In the genomic region with DNA sequence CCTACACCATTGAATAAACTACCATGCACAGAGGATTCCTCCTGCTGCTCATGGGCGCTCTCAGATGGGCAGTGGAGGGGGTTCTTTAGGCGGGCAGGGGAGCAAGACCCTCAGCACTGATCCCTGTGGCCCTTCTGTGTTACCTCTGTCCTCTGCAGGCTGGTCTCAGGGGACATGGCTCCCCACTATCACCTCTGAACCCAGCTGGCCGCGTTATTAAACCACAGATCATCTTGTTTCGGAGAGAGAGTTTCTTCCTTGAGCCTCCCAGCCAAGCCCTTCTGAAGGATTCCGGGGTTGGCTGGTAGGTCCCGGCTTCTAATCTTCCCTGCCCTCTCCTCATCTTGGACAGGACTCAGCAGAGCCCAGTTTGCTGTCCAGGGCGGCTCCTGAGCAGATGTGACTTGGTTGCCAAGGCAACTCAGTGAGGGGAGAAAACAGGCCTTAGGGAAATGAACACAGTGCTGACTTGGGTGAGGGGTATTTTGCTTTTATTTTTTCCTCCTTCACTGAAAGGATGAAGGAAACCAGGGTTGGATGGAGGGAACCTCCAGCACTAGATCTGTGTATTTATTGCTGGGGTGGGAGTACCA, we compare ENCODE assay signal across 18 cellular contexts. TPM values are rescaled to one million over a fixed set of nuclear protein-coding genes. Genes with fewer than 3 reads are reported as not detected.
A peak's percentile ranks its signal among the peaks of the same experiment; 100 is the strongest.
DNase-seq lines count a peak whose midpoint lies in the region; ATAC-seq and TF ChIP-seq lines count a peak whose summit lies in the region.
"Had no signal": no experiment of that assay in that cellular context is flagged by ENCODE, and none has a peak within 500 bp of the region (broad histone marks: within the 10 kb centered on the region; RNA-seq: fewer than 3 reads in every experiment).

No MANE protein-coding gene starts in this region.

- no peaks in the 10 kb centered on the region for H3K9me3 ChIP-seq in SK-N-SH
- no peaks in the 10 kb centered on the region for H3K9me3 ChIP-seq in stomach smooth muscle (ENCODE audit: control insufficient read depth in 2 of 2, low read length in 2 of 2)
- H3K9me3 ChIP-seq: Caco-2, MG63, transverse colon had no signal

- no peak for TF ChIP-seq EP300 in SK-N-SH (IDR thresholded peaks at IDR 0.05; ENCODE audit: borderline replicate concordance in 1 of 2, low read depth in 1 of 2, low read length in 1 of 2)

- H3K4me1 ChIP-seq in SK-N-SH (ENCODE audit: control insufficient read depth in 1 of 2, insufficient read depth in 2 of 2, low read depth in 1 of 2, low read length in 1 of 2) (peaks cover 0 to 8% of the 10 kb centered on the region in 2 experiments; a peak in 1 of 4 replicates), stomach smooth muscle (ENCODE audit: control insufficient read depth, insufficient read depth, low read length) (peaks cover 30% of the 10 kb centered on the region)
- H3K4me1 ChIP-seq: A549, Caco-2, SJSA1 had no signal

- no peak for TF ChIP-seq RAD21 in SK-N-SH (IDR thresholded peaks at IDR 0.05; ENCODE audit: low read length)

- H4K20me1 ChIP-seq in SK-N-SH (ENCODE audit: insufficient read depth), result no peaks in the 10 kb centered on the region

- TF ChIP-seq CTCF in SK-N-SH (IDR thresholded peaks at IDR 0.05) (no peak), CD14-positive monocyte (IDR thresholded peaks at IDR 0.05) (no peak)

- no peak overlapping the region for H3K4me3 ChIP-seq in SK-N-SH (ENCODE audit: low read depth in 2 of 2, low read length in 1 of 2)
- H3K4me3 ChIP-seq in stomach smooth muscle (ENCODE audit: low read length in 2 of 2), result no peak overlapping the region
- H3K4me3 ChIP-seq: A549, MG63, SJSA1, transverse colon had no signal

- H3K4me3 Mint-ChIP-seq in memory B cell (no peak overlapping the region), CD14-positive monocyte (no peak overlapping the region)

- no peak overlapping the region for H2AFZ ChIP-seq in SK-N-SH (ENCODE audit: low read depth)

- H3K27me3 Mint-ChIP-seq in memory B cell (no peaks in the 10 kb centered on the region), CD14-positive monocyte (ENCODE audit: low read depth in 3 of 3) (peaks cover 0 to 1% (median 0%) of the 10 kb centered on the region in 3 donors)

- H3K4me1 Mint-ChIP-seq in memory B cell (peaks cover 15% of the 10 kb centered on the region), CD14-positive monocyte (peaks cover 52% of the 10 kb centered on the region)

- H3K9me3 Mint-ChIP-seq in memory B cell (peaks cover 1% of the 10 kb centered on the region), CD14-positive monocyte (peaks cover 0 to 4% (median 1%) of the 10 kb centered on the region in 7 donors)

- H3F3A ChIP-seq in SK-N-SH (replicated peaks; ENCODE audit: insufficient read depth), result peaks cover 3% of the 10 kb centered on the region

- H3K36me3 Mint-ChIP-seq in memory B cell (peaks cover 34% of the 10 kb centered on the region), CD14-positive monocyte (peaks cover 91 to 94% of the 10 kb centered on the region in 2 donors)

- H3K27ac ChIP-seq in SK-N-SH (ENCODE audit: low read depth in 2 of 2, low read length in 1 of 2) (no peak overlapping the region), stomach smooth muscle (ENCODE audit: low read length) (peak overlapping the region; percentile 11)
- H3K27ac ChIP-seq: A549, SJSA1 had no signal

- H3K27ac Mint-ChIP-seq in memory B cell (peak overlapping the region; percentile 73), CD14-positive monocyte (peak overlapping the region in 3 of 7 donors; percentile 24 to 65 (median 30))

- intact Hi-C loops in CD14-positive monocyte (cut with micrococcal nuclease), result no loop called here

- H3K79me2 ChIP-seq in SK-N-SH (ENCODE audit: insufficient read depth), result no peaks in the 10 kb centered on the region

- H3K9ac ChIP-seq in SK-N-SH (no peak overlapping the region), stomach smooth muscle (ENCODE audit: low read length in 2 of 2) (no peak overlapping the region)

- CTCF ChIA-PET in SK-N-SH (lab: Yijun Ruan, JAX), result interaction anchor here (1.5 to 4.5 kb wide), 3 partner anchors 32 to 139 kb away, joined by 4 to 16 read pairs (median 14); no protein-coding TSS in a partner anchor

- H3K27me3 ChIP-seq in SK-N-SH (ENCODE audit: insufficient read depth), result no peaks in the 10 kb centered on the region
- H3K27me3 ChIP-seq in stomach smooth muscle (ENCODE audit: control insufficient read depth in 1 of 2, insufficient read depth in 2 of 2, low read length in 2 of 2), result no peaks in the 10 kb centered on the region
- H3K27me3 ChIP-seq: MG63, SJSA1, transverse colon had no signal

- H3K36me3 ChIP-seq in SK-N-SH (replicated peaks in 1 of 2; ENCODE audit: control insufficient read depth in 1 of 2, insufficient read depth in 2 of 2, low read length in 1 of 2) (no peaks in the 10 kb centered on the region), stomach smooth muscle (ENCODE audit: control insufficient read depth in 2 of 2, insufficient read depth in 2 of 2, low read length in 2 of 2) (peaks cover 3 to 8% of the 10 kb centered on the region in 2 donors)
- H3K36me3 ChIP-seq: MG63, SJSA1, transverse colon had no signal

- no peaks in the 10 kb centered on the region for H3K9me2 ChIP-seq in SK-N-SH

- WGBS in SK-N-SH (ENCODE audit: low lambda C conversion rate), result 81% methylated on average over 8 of the region's 8 CpGs

- DNase-seq in SK-N-SH (peak; percentile 38), NCI-H69 (lab: John Stamatoyannopoulos, UW) (peak; percentile 29), memory B cell (ENCODE audit: low spot score in 2 of 2) (no peak), CD14-positive monocyte (ENCODE audit: low spot score) (no peak), NOMO-1 treated with dmso at 0.1 percent for 144 hours (lab: John Stamatoyannopoulos, UW; ENCODE audit: unreplicated experiment) (no peak)
- DNase-seq: activated gamma-delta T cell treated with Interleukin-2 at 50 U/mL for 16 hours, Caco-2, MG63, NCI-H2029, NCI-H526, T1000, transverse colon had no signal

- ATAC-seq in SK-N-SH treated with all-trans-retinoic acid at 6 μM for 48 hours, result no peak
- no peak for ATAC-seq in memory B cell (ENCODE audit: low read depth)
- no peak for ATAC-seq in HG03139 (IDR thresholded peaks at IDR 0.05; ENCODE audit: unreplicated experiment)
- ATAC-seq: A549; activated CD4-positive, CD25-positive, alpha-beta regulatory T cell treated with anti-CD3 and anti-CD28 coated beads, Interleukin-2, amount 50 U/mL, for 24 hours had no signal

- POLR2A ChIA-PET in SK-N-SH (lab: Yijun Ruan, JAX), result no interaction called here

- H3K4me2 ChIP-seq in SK-N-SH, result no peak overlapping the region
- H3K4me2 ChIP-seq: A549 had no signal

TF ChIP-seq in SK-N-SH, 30 proteins besides CTCF, POLR2A, EP300 and RAD21 (continues in another document):
- TF ChIP-seq SIN3A (IDR thresholded peaks at IDR 0.05; ENCODE audit: borderline replicate concordance, low read depth, low read length) (no peak), MXI1 (IDR thresholded peaks at IDR 0.05; ENCODE audit: low read depth, low read length) (no peak), JUND (IDR thresholded peaks at IDR 0.05) (no peak), YY1 (IDR thresholded peaks at IDR 0.05; ENCODE audit: low read depth) (no peak), GABPA (IDR thresholded peaks at IDR 0.05; ENCODE audit: low read depth) (no peak), CHD2 (IDR thresholded peaks at IDR 0.05; ENCODE audit: low read length, partially characterized antibody) (no peak), NRF1 (IDR thresholded peaks at IDR 0.05; ENCODE audit: low read depth, low read length) (no peak), NFIC (IDR thresholded peaks at IDR 0.05; ENCODE audit: borderline replicate concordance) (no peak), FOSL2 (IDR thresholded peaks at IDR 0.05; ENCODE audit: borderline replicate concordance, low read depth) (no peak), TAF1 (IDR thresholded peaks at IDR 0.05; ENCODE audit: borderline replicate concordance, low read depth, low read length) (no peak)
- TF ChIP-seq, protein P1, sequence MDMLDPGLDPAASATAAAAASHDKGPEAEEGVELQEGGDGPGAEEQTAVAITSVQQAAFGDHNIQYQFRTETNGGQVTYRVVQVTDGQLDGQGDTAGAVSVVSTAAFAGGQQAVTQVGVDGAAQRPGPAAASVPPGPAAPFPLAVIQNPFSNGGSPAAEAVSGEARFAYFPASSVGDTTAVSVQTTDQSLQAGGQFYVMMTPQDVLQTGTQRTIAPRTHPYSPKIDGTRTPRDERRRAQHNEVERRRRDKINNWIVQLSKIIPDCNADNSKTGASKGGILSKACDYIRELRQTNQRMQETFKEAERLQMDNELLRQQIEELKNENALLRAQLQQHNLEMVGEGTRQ (IDR thresholded peaks at IDR 0.05; ENCODE audit: borderline replicate concordance, low read depth, low read length), result no peak

TF ChIP-seq in SK-N-SH treated with all-trans-retinoic acid at 6 μM for 48 hours, 23 proteins besides CTCF, POLR2A, EP300 and RAD21:
- no peak for TF ChIP-seq ZNF70 (CRISPR knock-in tag; IDR thresholded peaks at IDR 0.05)
- no peak for TF ChIP-seq ZFP3 (CRISPR knock-in tag; IDR thresholded peaks at IDR 0.05)

RNA-seq across cellular contexts. Expression of gene APOL3, which starts 13.3 kb away (rescaled TPM):
- polyA plus RNA-seq in SK-N-SH (2012; rRNA removed) (0.21 and 1.1 TPM in 2 replicates), CD14-positive monocyte (10 to 100 TPM; 39.9 to 61.3 TPM)
- 0.09 and 0.17 TPM in 2 replicates for polyA plus RNA-seq in SK-N-SH (2012; cell fraction: cytosol; rRNA removed)
- polyA plus RNA-seq in SK-N-SH (2012; cell fraction: nucleus; rRNA removed), result 0.14 and 0.32 TPM in 2 replicates
- polyA plus RNA-seq: A549 had no signal

RNA-seq across cellular contexts. Expression of gene APOL4, which starts 54.3 kb away (rescaled TPM):
- polyA plus RNA-seq in SK-N-SH (2012; rRNA removed) (0.08 and 0.21 TPM in 2 replicates), CD14-positive monocyte (1 to 10 TPM in 1 of 2 donors, under 1 TPM in 1; 0.71 to 1.4 TPM)
- polyA plus RNA-seq in SK-N-SH (2012; cell fraction: cytosol; rRNA removed), result 0.27 and 0.38 TPM in 2 replicates
- 0.13 and 0.18 TPM in 2 replicates for polyA plus RNA-seq in SK-N-SH (2012; cell fraction: nucleus; rRNA removed)
- polyA plus RNA-seq: A549 had no signal

Comparison
In these comparisons a context has a peak if more than half of its experiments do, and no peak if none do; other contexts are left out.
1. DNase-seq: peak in SK-N-SH (single experiment) and NCI-H69 (single experiment); none in memory B cell (0 of 2), CD14-positive monocyte (single experiment) and NOMO-1 treated with dmso at 0.1 percent for 144 hours (single experiment).
2. RNA of gene APOL3, which starts 13.3 kb away (polyA plus RNA-seq): 39.9 to 61.3 TPM in CD14-positive monocyte; 0.09 to 1.1 TPM in SK-N-SH; every median in the first group is over 10 times any median in the second.